Comparison of ENCODE assay signal across 11 cellular contexts in the genomic region with DNA sequence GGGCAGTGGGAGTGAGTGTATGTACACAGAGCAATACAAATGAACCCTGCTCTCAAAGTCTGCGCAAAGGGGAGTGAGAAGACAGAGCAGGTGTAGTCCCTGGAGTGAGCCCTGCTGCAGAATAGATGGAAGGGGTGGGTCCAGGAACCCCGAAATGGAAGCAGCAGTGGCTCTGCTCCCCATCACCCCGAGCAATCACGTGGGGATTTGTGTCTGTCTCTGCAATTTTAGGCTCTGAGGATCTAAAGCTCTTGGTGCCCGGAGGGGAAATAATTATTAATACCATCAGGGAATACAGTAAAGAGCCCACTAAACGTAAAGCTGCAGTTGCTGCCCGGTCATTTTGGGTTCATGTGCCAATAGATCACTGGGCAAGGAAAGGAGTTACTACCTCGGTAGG.
"Had no signal": no experiment of that assay in that cellular context is flagged by ENCODE, and none has a peak within 500 bp of the region (broad histone marks: within the 10 kb centered on the region; RNA-seq: fewer than 3 reads in every experiment).

No MANE protein-coding gene starts in this region.

- H3K9me2 ChIP-seq: SK-N-SH had no signal

- H3K27ac ChIP-seq: foreskin keratinocyte, neutrophil had no signal

- H3K9me3 Mint-ChIP-seq: T-helper 1 cell treated with Interleukin-12 subunit alpha and Interleukin-12 subunit beta and Interleukin-4 antibody, amounts not matched to agents 30 μg/mL and 1 μg/mL, for 36 hours had no signal

- H3K4me1 ChIP-seq: breast epithelium, foreskin keratinocyte had no signal

- H3K27ac Mint-ChIP-seq: activated naive CD8-positive, alpha-beta T cell treated with anti-CD3 and anti-CD28 coated beads, Interleukin-2, amount 10 ng/mL, durations not matched to agents 7 days and 5 days; mesothelial cell of epicardium; T-helper 1 cell treated with Interleukin-12 subunit alpha and Interleukin-12 subunit beta and Interleukin-4 antibody, amounts not matched to agents 30 μg/mL and 1 μg/mL, for 36 hours had no signal

- H3K4me3 Mint-ChIP-seq: T-helper 1 cell treated with Interleukin-12 subunit alpha and Interleukin-12 subunit beta and Interleukin-4 antibody, amounts not matched to agents 30 μg/mL and 1 μg/mL, for 36 hours had no signal

- H3K36me3 ChIP-seq: breast epithelium, left lung, neutrophil, tibial artery had no signal

- H3K4me3 ChIP-seq: breast epithelium, left lung had no signal

- H3K9me3 ChIP-seq: breast epithelium, left lung, neutrophil, SK-N-SH, tibial artery had no signal

- DNase-seq: activated CD4-positive, alpha-beta T cell treated with anti-CD3 and anti-CD28 coated beads, Interleukin-2, amount 50 U/mL, for 4 hours; activated naive CD8-positive, alpha-beta T cell treated with anti-CD3 and anti-CD28 coated beads, Interleukin-2, amount 10 ng/mL, durations not matched to agents 7 days and 5 days; foreskin keratinocyte; left lung; SK-N-SH had no signal

- H3K27me3 ChIP-seq: breast epithelium, left lung, neutrophil, tibial artery had no signal

- ATAC-seq: activated CD4-positive, CD25-positive, alpha-beta regulatory T cell treated with anti-CD3 and anti-CD28 coated beads, Interleukin-2, amount 50 U/mL, for 24 hours; foreskin keratinocyte had no signal

- H3K36me3 Mint-ChIP-seq: mesothelial cell of epicardium had no signal
